Comparison of ENCODE assay signal across 12 cellular contexts in the genomic region with DNA sequence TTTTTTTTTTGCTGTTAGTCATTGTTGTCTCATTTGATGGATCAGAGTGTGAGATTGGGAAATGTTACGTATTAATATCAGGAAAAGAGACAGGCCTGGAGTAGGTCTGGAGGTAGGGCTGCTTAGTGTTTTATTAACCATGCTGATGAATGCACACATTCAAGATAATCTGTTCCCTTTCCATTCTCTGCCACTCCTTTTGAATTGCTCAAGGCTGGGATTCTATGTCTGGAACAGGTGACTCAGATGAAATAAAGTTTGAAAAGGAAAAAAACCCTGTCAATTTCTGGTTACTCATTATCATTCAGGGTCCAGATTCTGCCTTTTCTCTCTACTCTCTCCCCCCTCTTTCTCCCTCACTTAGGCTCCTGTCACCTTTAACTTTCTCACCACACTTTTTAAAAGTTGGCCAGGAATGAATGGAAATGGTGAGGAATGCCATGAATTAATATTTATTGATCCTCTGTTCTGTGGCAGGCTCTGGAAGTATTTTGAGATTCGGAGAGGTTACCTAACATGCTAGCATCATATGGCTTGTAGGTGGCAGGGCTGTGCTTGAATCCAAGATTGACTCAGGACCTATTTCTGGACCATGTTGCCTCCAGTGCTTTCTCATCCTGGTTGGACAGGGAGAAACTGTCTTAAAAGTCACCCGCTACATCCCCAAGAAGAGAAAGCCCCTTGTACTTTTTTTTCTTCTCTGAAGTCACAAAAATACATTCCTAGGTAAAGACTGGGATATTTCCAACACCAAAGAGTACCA. TPM values are rescaled to one million over a fixed set of nuclear protein-coding genes. Genes with fewer than 3 reads are reported as not detected.
DNase-seq lines count a peak whose midpoint lies in the region; ATAC-seq and TF ChIP-seq lines count a peak whose summit lies in the region.
"Had no signal": no experiment of that assay in that cellular context is flagged by ENCODE, and none has a peak within 500 bp of the region (broad histone marks: within the 10 kb centered on the region; RNA-seq: fewer than 3 reads in every experiment).

No MANE protein-coding gene starts in this region.

- H3K4me1 ChIP-seq in neutrophil (ENCODE audit: control insufficient read depth in 1 of 2, insufficient read depth in 1 of 2, low read depth in 1 of 2, low read length in 1 of 2) (peaks cover 91% of the 10 kb centered on the region in 2 experiments), Caco-2 (peaks cover 74% of the 10 kb centered on the region)

- no peaks in the 10 kb centered on the region for H3K9me3 Mint-ChIP-seq in CD4-positive, alpha-beta T cell
- H3K9me3 Mint-ChIP-seq in Caco-2 (ENCODE audit: unreplicated experiment) (no peaks in the 10 kb centered on the region), osteocyte (ENCODE audit: unreplicated experiment) (no peaks in the 10 kb centered on the region)

- no TSS peak for BruUV-seq in Caco-2 (replicated peaks; lab: Mats Ljungman, UMichigan)

- H3K27ac Mint-ChIP-seq in CD4-positive, alpha-beta T cell: peak overlapping the region; percentile 53
- no peak overlapping the region for H3K27ac Mint-ChIP-seq in Caco-2 (ENCODE audit: unreplicated experiment)
- H3K27ac Mint-ChIP-seq in osteocyte (ENCODE audit: unreplicated experiment): no peak overlapping the region

- ATAC-seq in CD4-positive, alpha-beta T cell (ENCODE audit: poor library complexity): no peak
- no peak for ATAC-seq in GM21786 (IDR thresholded peaks at IDR 0.05; ENCODE audit: unreplicated experiment)
- ATAC-seq: HCT116 had no signal

- no peak for DNase-seq in CD4-positive, alpha-beta T cell
- peak; percentile 49 for DNase-seq in LHCN-M2 (ENCODE audit: low read depth)
- DNase-seq in epithelial cell of proximal tubule (ENCODE audit: low read depth): peak; percentile 64
- no peak for DNase-seq in Caco-2
- no peak for DNase-seq in MG63
- no peak for DNase-seq in osteocyte (ENCODE audit: extremely low spot score, unreplicated experiment)
- DNase-seq: central memory CD4-positive, alpha-beta T cell; NCI-H1105 had no signal

- intact Hi-C loops in CD4-positive, alpha-beta T cell (cut with DNase I, micrococcal nuclease): loop anchor here in 1 of 2 experiments (5.0 kb wide), 1 partner anchor 40 kb away; the partner anchor contains the start of gene MAP4K4
- intact Hi-C loops in Caco-2 (cut with micrococcal nuclease; ENCODE audit: unreplicated experiment): no loop called here

- POLR2A ChIA-PET in CD4-positive, alpha-beta T cell (lab: Charles Lee): interaction anchor here (1.7 kb wide), 1 partner anchor 8 kb away, joined by 5 read pairs; no protein-coding TSS in a partner anchor
- POLR2A ChIA-PET in Caco-2 (lab: Charles Lee): no interaction called here

- H3K36me3 Mint-ChIP-seq in CD4-positive, alpha-beta T cell (ENCODE audit: low read depth): no peaks in the 10 kb centered on the region
- H3K36me3 Mint-ChIP-seq in Caco-2 (ENCODE audit: insufficient read depth, unreplicated experiment) (peaks cover 24% of the 10 kb centered on the region), osteocyte (ENCODE audit: unreplicated experiment) (no peaks in the 10 kb centered on the region)

- H3K4me3 ChIP-seq in epithelial cell of proximal tubule (ENCODE audit: low read depth, low read length) (no peak overlapping the region), neutrophil (ENCODE audit: low read depth in 1 of 2, low read length in 1 of 2) (no peak overlapping the region), Caco-2 (ENCODE audit: low read depth, low read length) (no peak overlapping the region), MG63 (no peak overlapping the region)

- TF ChIP-seq CTCF in CD4-positive, alpha-beta T cell (IDR thresholded peaks at IDR 0.05): no peak
- TF ChIP-seq CTCF in epithelial cell of proximal tubule (conservative IDR thresholded peaks at IDR 0.05; ENCODE audit: low read depth, low read length) (no peak), neutrophil (IDR thresholded peaks at IDR 0.05) (no peak), Caco-2 (IDR thresholded peaks at IDR 0.05; ENCODE audit: insufficient read depth in 1 of 2, low read depth in 1 of 2, low read length in 1 of 2, severe bottlenecking in 1 of 2, unreplicated experiment in 1 of 2) (no peak), osteocyte (IDR thresholded peaks at IDR 0.05) (no peak)

- H3K9me3 ChIP-seq in CD4-positive, alpha-beta T cell (ENCODE audit: control insufficient read depth, low read length): no peaks in the 10 kb centered on the region
- H3K9me3 ChIP-seq in neutrophil: no peaks in the 10 kb centered on the region
- no peaks in the 10 kb centered on the region for H3K9me3 ChIP-seq in Caco-2
- no peaks in the 10 kb centered on the region for H3K9me3 ChIP-seq in MG63

- H3K27me3 Mint-ChIP-seq in CD4-positive, alpha-beta T cell: no peaks in the 10 kb centered on the region
- H3K27me3 Mint-ChIP-seq in Caco-2 (ENCODE audit: insufficient read depth, unreplicated experiment) (no peaks in the 10 kb centered on the region), osteocyte (ENCODE audit: unreplicated experiment) (no peaks in the 10 kb centered on the region)

- H3K4me3 Mint-ChIP-seq in CD4-positive, alpha-beta T cell: no peak overlapping the region
- H3K4me3 Mint-ChIP-seq in Caco-2 (ENCODE audit: unreplicated experiment) (no peak overlapping the region), osteocyte (ENCODE audit: unreplicated experiment) (no peak overlapping the region)

- CTCF ChIA-PET in CD4-positive, alpha-beta T cell (lab: Charles Lee): no interaction called here
- CTCF ChIA-PET in Caco-2 (lab: Charles Lee): no interaction called here

- H3K27ac ChIP-seq in CD4-positive, alpha-beta T cell (ENCODE audit: low read depth, low read length): no peak overlapping the region
- peak overlapping the region; percentile 57 for H3K27ac ChIP-seq in neutrophil
- H3K27ac ChIP-seq: C4-2B had no signal

- H3K4me1 Mint-ChIP-seq in CD4-positive, alpha-beta T cell (ENCODE audit: low read depth): peaks cover 94% of the 10 kb centered on the region
- peaks cover 59% of the 10 kb centered on the region for H3K4me1 Mint-ChIP-seq in Caco-2 (ENCODE audit: low read depth, unreplicated experiment)
- peaks cover 78% of the 10 kb centered on the region for H3K4me1 Mint-ChIP-seq in osteocyte (ENCODE audit: unreplicated experiment)

- H3K27me3 ChIP-seq in CD4-positive, alpha-beta T cell (ENCODE audit: control insufficient read depth, insufficient read depth, low read length): no peaks in the 10 kb centered on the region
- no peaks in the 10 kb centered on the region for H3K27me3 ChIP-seq in neutrophil
- no peaks in the 10 kb centered on the region for H3K27me3 ChIP-seq in Caco-2 (replicated peaks; ENCODE audit: control insufficient read depth, insufficient read depth, low read length)
- no peaks in the 10 kb centered on the region for H3K27me3 ChIP-seq in MG63

- H3K36me3 ChIP-seq in neutrophil: peaks cover 3% of the 10 kb centered on the region
- no peaks in the 10 kb centered on the region for H3K36me3 ChIP-seq in Caco-2 (ENCODE audit: control insufficient read depth, insufficient read depth, low read length)
- H3K36me3 ChIP-seq in MG63: no peaks in the 10 kb centered on the region

RNA-seq across cellular contexts. Expression of gene MAP4K4, which starts 40.2 kb away (rescaled TPM):
- 10 to 100 TPM; 92.8 to 94.0 TPM for total RNA-seq in CD4-positive, alpha-beta T cell
- total RNA-seq in LHCN-M2 (2014; rRNA removed) (215 and 252 TPM in 2 replicates), epithelial cell of proximal tubule (84.3 and 115 TPM in 2 replicates), Caco-2 (2022) (257 and 263 TPM in 2 replicates), osteocyte (123 and 126 TPM in 2 replicates)
- 114 TPM for polyA plus RNA-seq in LHCN-M2 (2012)
- 64.6 and 76.9 TPM in 2 replicates for total RNA-seq in MG63 (2014; rRNA removed; shearing (Covaris generic); ENCODE audit: low replicate concordance)

Comparison
In these comparisons a context has a peak if more than half of its experiments do, and no peak if none do; other contexts are left out.
1. DNase-seq: peak in LHCN-M2 (single experiment) and epithelial cell of proximal tubule (single experiment); none in CD4-positive, alpha-beta T cell (0 of 10), Caco-2 (0 of 2), MG63 (single experiment) and osteocyte (single experiment).